Comparison of ENCODE assay signal across 7 cellular contexts in the genomic region with DNA sequence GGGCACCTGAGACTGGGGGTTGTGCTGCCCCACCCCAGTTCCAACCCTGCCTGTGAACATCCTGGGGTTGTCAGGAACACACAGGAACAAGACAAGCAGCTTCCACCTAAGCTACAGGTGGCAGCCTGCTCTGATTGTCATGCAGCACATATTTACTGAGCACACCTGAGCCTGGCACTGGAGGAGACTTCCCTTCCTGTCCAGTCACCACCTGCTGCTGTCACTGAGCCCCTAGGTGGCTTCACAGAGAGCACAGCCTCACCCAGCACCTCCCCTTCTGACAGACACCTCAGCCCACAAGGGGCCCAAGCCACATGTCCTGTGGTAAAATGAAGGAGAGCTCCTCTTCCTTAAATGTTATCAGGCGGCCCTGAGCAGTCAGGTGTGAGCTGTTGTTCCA.
A peak's percentile ranks its signal among the peaks of the same experiment; 100 is the strongest.
DNase-seq lines count a peak whose midpoint lies in the region; ATAC-seq and TF ChIP-seq lines count a peak whose summit lies in the region.
"Not testable (repeated sequence)": the region's sequence is repeated elsewhere in the genome, so short reads cannot be mapped to it uniquely, and the experiment has no call there.

No MANE protein-coding gene starts in this region.

- not testable (repeated sequence) for H3K36me3 Mint-ChIP-seq in activated naive CD8-positive, alpha-beta T cell treated with anti-CD3 and anti-CD28 coated beads, Interleukin-2, amount 10 ng/mL, durations not matched to agents 7 days and 5 days; stimulated activated effector memory CD8-positive, alpha-beta T cell treated with anti-CD3 and anti-CD28 coated beads, Interleukin-12 subunit alpha, Interleukin-12 subunit beta, amount 100 ng/mL, for 72 hours

- DNase-seq in COLO668 (lab: John Stamatoyannopoulos, UW; ENCODE audit: unreplicated experiment) (peak; percentile 33), NCI-H2029 (lab: John Stamatoyannopoulos, UW) (peak; percentile 27)
- peak; percentile 36 for DNase-seq in NK-92 treated with Interleukin-12 subunit alpha and Interleukin-12 subunit beta, amount 100 ng/mL, for 24 hours (lab: John Stamatoyannopoulos, UW)
- DNase-seq in activated naive CD8-positive, alpha-beta T cell treated with anti-CD3 and anti-CD28 coated beads, Interleukin-2, amount 10 ng/mL, durations not matched to agents 7 days and 5 days; left colon; stimulated activated effector memory CD8-positive, alpha-beta T cell treated with anti-CD3 and anti-CD28 coated beads, Interleukin-12 subunit alpha, Interleukin-12 subunit beta, amount 100 ng/mL, for 72 hours (ENCODE audit: low spot score in 2 of 2): not testable (repeated sequence)

- not testable (repeated sequence) for H3K27ac Mint-ChIP-seq in activated naive CD8-positive, alpha-beta T cell treated with anti-CD3 and anti-CD28 coated beads, Interleukin-2, amount 10 ng/mL, durations not matched to agents 7 days and 5 days; stimulated activated effector memory CD8-positive, alpha-beta T cell treated with anti-CD3 and anti-CD28 coated beads, Interleukin-12 subunit alpha, Interleukin-12 subunit beta, amount 100 ng/mL, for 72 hours

- intact Hi-C loops in left colon (cut with DNase I, micrococcal nuclease) = loop anchor here in 1 of 2 donors (5.0 kb wide), 1 partner anchor 289 kb away; no protein-coding TSS in a partner anchor

- not testable (repeated sequence) for H3K4me1 Mint-ChIP-seq in activated naive CD8-positive, alpha-beta T cell treated with anti-CD3 and anti-CD28 coated beads, Interleukin-2, amount 10 ng/mL, durations not matched to agents 7 days and 5 days; stimulated activated effector memory CD8-positive, alpha-beta T cell treated with anti-CD3 and anti-CD28 coated beads, Interleukin-12 subunit alpha, Interleukin-12 subunit beta, amount 100 ng/mL, for 72 hours

- H3K9me3 Mint-ChIP-seq in activated naive CD8-positive, alpha-beta T cell treated with anti-CD3 and anti-CD28 coated beads, Interleukin-2, amount 10 ng/mL, durations not matched to agents 7 days and 5 days; stimulated activated effector memory CD8-positive, alpha-beta T cell treated with anti-CD3 and anti-CD28 coated beads, Interleukin-12 subunit alpha, Interleukin-12 subunit beta, amount 100 ng/mL, for 72 hours: not testable (repeated sequence)

- CTCF ChIA-PET in HEK293 (lab: Yijun Ruan, JAX) = interaction anchor here (0.6 to 2.7 kb wide), 8 partner anchors 9 to 323 kb away, joined by 3 to 11 read pairs (median 4); no protein-coding TSS in a partner anchor

- ATAC-seq in activated naive CD8-positive, alpha-beta T cell treated with anti-CD3 and anti-CD28 coated beads, Interleukin-2, amount 10 ng/mL, durations not matched to agents 7 days and 5 days (ENCODE audit: low read depth) = peak; percentile 50
- peak; percentile 31 for ATAC-seq in left colon
- ATAC-seq in stimulated activated effector memory CD8-positive, alpha-beta T cell treated with anti-CD3 and anti-CD28 coated beads, Interleukin-12 subunit alpha, Interleukin-12 subunit beta, amount 100 ng/mL, for 72 hours = peak; percentile 23

- H3K36me3 ChIP-seq in HEK293 (ENCODE audit: control insufficient read depth in 2 of 2, insufficient read depth in 1 of 2, low read length in 2 of 2) = not testable (repeated sequence)

- H3K27ac ChIP-seq in HEK293 (ENCODE audit: extremely low read depth, low read depth, low read length) = not testable (repeated sequence)

- not testable (repeated sequence) for H3K4me3 ChIP-seq in HEK293 (ENCODE audit: low read depth, low read length)

- not testable (repeated sequence) for H3K9me3 ChIP-seq in HEK293 (ENCODE audit: control insufficient read depth, insufficient read depth, low read depth, low read length)

- not testable (repeated sequence) for TF ChIP-seq CTCF in HEK293 (tag by site-specific recombination; IDR thresholded peaks at IDR 0.05)

- POLR2A ChIA-PET in HEK293 (lab: Yijun Ruan, JAX); activated naive CD8-positive, alpha-beta T cell treated with anti-CD3 and anti-CD28 coated beads, Interleukin-2, amount 10 ng/mL, durations not matched to agents 7 days and 5 days (lab: Charles Lee): not testable (repeated sequence)

- not testable (repeated sequence) for H3K4me3 Mint-ChIP-seq in activated naive CD8-positive, alpha-beta T cell treated with anti-CD3 and anti-CD28 coated beads, Interleukin-2, amount 10 ng/mL, durations not matched to agents 7 days and 5 days; stimulated activated effector memory CD8-positive, alpha-beta T cell treated with anti-CD3 and anti-CD28 coated beads, Interleukin-12 subunit alpha, Interleukin-12 subunit beta, amount 100 ng/mL, for 72 hours

- H3K4me1 ChIP-seq in HEK293 (ENCODE audit: control insufficient read depth, insufficient read depth, low read length) = not testable (repeated sequence)

- not testable (repeated sequence) for H3K27me3 Mint-ChIP-seq in activated naive CD8-positive, alpha-beta T cell treated with anti-CD3 and anti-CD28 coated beads, Interleukin-2, amount 10 ng/mL, durations not matched to agents 7 days and 5 days

TF ChIP-seq in HEK293, 187 proteins besides CTCF, POLR2A, EP300 and RAD21:
- TF ChIP-seq SCRT1 (tag by site-specific recombination; IDR thresholded peaks at IDR 0.05; ENCODE audit: borderline replicate concordance) (0 out of 2 replicates have a peak, but pooled peaks have one; percentile 24), SCRT2 (tag by site-specific recombination; IDR thresholded peaks at IDR 0.05) (peak; percentile 73)
